Comparison of ENCODE assay signal across 8 cellular contexts in genomic region chr18:45722899-45723298, GRCh38. TPM values are rescaled to one million over a fixed set of nuclear protein-coding genes. Genes with fewer than 3 reads are reported as not detected.
DNase-seq lines count a peak whose midpoint lies in the region; ATAC-seq and TF ChIP-seq lines count a peak whose summit lies in the region.

No MANE protein-coding gene starts in this region.

- H3K4me1 ChIP-seq in adrenal gland (replicated peaks in 1 of 2) (no peaks in the 10 kb centered on the region), right cardiac atrium (ENCODE audit: control insufficient read depth, insufficient read depth, low read length) (no peaks in the 10 kb centered on the region)

- ATAC-seq in HG02852 (IDR thresholded peaks at IDR 0.05; ENCODE audit: unreplicated experiment) (peak; percentile 85), right cardiac atrium (peak in 1 of 2 donors; percentile 83)

- intact Hi-C loops in adrenal gland (cut with DNase I) (no loop called here), right cardiac atrium (cut with DNase I) (loop anchor here in 2 of 4 donors (5.0 to 10.0 kb wide), 2 partner anchors 112 to 114 kb away; no protein-coding TSS in a partner anchor)

- no peak for TF ChIP-seq POLR2A in adrenal gland (IDR thresholded peaks at IDR 0.05)

- DNase-seq in NCI-H187 (lab: John Stamatoyannopoulos, UW) (peak; percentile 2 to 49), NCI-H187 treated with DMSO at 0.1 percent for 48 hours (lab: John Stamatoyannopoulos, UW) (no peak), NCI-H1436 treated with DMSO at 0.1 percent for 48 hours (lab: John Stamatoyannopoulos, UW) (peak; percentile 9), T-helper 1 cell (peak; percentile 21 to 63 (median 39)), adrenal gland (peak; percentile 71 to 92 (median 91)), right cardiac atrium (peak; percentile 68 to 91 (median 86))
- DNase-seq in stimulated activated CD4-positive, alpha-beta T cell treated with anti-CD3 and anti-CD28 coated beads, Interleukin-12 subunit alpha, Interleukin-12 subunit beta, amount 100 ng/mL, for 48 hours (ENCODE audit: low read depth in 2 of 3, low spot score in 1 of 3), result peak; percentile 67 to 73 (median 69)

- no peaks in the 10 kb centered on the region for H3K27me3 ChIP-seq in adrenal gland
- no peaks in the 10 kb centered on the region for H3K27me3 ChIP-seq in right cardiac atrium (ENCODE audit: control insufficient read depth, insufficient read depth)

- 1 to 4% (median 2%) methylated on average over 5 of the region's 5 CpGs for WGBS in adrenal gland, 4 donors
- WGBS in right cardiac atrium, result under 1% methylated on average over 5 of the region's 5 CpGs

- no peak overlapping the region for H3K4me3 ChIP-seq in adrenal gland
- H3K4me3 ChIP-seq in right cardiac atrium (ENCODE audit: low read length), result no peak overlapping the region

- TF ChIP-seq CTCF in adrenal gland (IDR thresholded peaks at IDR 0.05), result peak; percentile 45 to 82 (median 66)

- H3K9me3 ChIP-seq in adrenal gland (replicated peaks in 1 of 3) (no peaks in the 10 kb centered on the region), right cardiac atrium (ENCODE audit: control insufficient read depth, low read length) (no peaks in the 10 kb centered on the region)

- H3K36me3 ChIP-seq in adrenal gland (replicated peaks in 1 of 2), result no peaks in the 10 kb centered on the region

- H3K27ac ChIP-seq in adrenal gland, result no peak overlapping the region
- no peak overlapping the region for H3K27ac ChIP-seq in right cardiac atrium (ENCODE audit: low read length)

RNA-seq across cellular contexts. Expression of gene SLC14A1, which starts 1.1 kb away (rescaled TPM):
- total RNA-seq in adrenal gland (1 to 10 TPM in 6 of 8 donors, under 1 TPM in 2; 0.57 to 8.8 (median 2.0) TPM), right cardiac atrium (10 to 100 TPM in 1 of 4 donors, 1 to 10 TPM in 3; 5.2 to 15.7 (median 8.9) TPM)
- polyA plus RNA-seq in adrenal gland (1 to 10 TPM; 1.3 to 3.6 (median 3.5) TPM), right cardiac atrium (11.5 TPM)
